In the genomic region with DNA sequence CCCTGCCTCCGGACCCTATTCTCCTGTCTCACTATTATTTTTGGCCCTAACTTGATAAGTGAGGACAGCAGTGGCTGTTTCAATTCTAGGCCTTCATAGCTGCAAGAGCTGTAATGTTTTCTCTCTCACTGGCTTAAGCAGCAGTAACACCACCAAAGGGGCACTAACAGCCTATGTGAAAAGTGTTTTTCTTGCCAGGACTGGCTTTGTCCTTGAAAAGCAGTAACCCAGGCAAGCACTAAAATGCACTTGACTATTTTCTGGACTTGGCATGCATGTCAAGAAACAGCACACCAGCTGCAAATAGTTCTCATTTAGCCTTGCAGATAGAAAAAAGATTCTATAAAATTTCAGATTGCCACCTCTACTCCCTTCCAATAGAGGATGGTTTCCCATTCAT, we compare ENCODE assay signal across 14 cellular contexts. TPM values are rescaled to one million over a fixed set of nuclear protein-coding genes. Genes with fewer than 3 reads are reported as not detected.
DNase-seq lines count a peak whose midpoint lies in the region; ATAC-seq lines count a peak whose summit lies in the region.
"Had no signal": no experiment of that assay in that cellular context is flagged by ENCODE, and none has a peak within 500 bp of the region (broad histone marks: within the 10 kb centered on the region; RNA-seq: fewer than 3 reads in every experiment).

No MANE protein-coding gene starts in this region.

- H3K4ac ChIP-seq in neuronal stem cell (ENCODE audit: low read length) = no peak overlapping the region

- no peak overlapping the region for H3K4me2 ChIP-seq in neuronal stem cell (ENCODE audit: insufficient read depth, low read length, poor library complexity, severe bottlenecking)
- H3K4me2 ChIP-seq: A549 had no signal

- H3K4me1 ChIP-seq in neuronal stem cell (ENCODE audit: control insufficient read depth in 2 of 2, insufficient read depth in 1 of 2, low read depth in 1 of 2, low read length in 2 of 2) = no peaks in the 10 kb centered on the region
- H3K4me1 ChIP-seq: A549 had no signal

- H4K8ac ChIP-seq in neuronal stem cell (ENCODE audit: low read depth, low read length) = no peak overlapping the region

- no peaks in the 10 kb centered on the region for H3K27me3 ChIP-seq in neuronal stem cell (ENCODE audit: control insufficient read depth in 3 of 3, insufficient read depth in 3 of 3, low read depth in 1 of 3, low read length in 3 of 3)

- ATAC-seq in GM21786 (IDR thresholded peaks at IDR 0.05; ENCODE audit: unreplicated experiment) (no peak), GM19395 (IDR thresholded peaks at IDR 0.05; ENCODE audit: unreplicated experiment) (no peak), GM21390 (IDR thresholded peaks at IDR 0.05; ENCODE audit: unreplicated experiment) (no peak)
- ATAC-seq: A549, GM12878 had no signal

- DNase-seq in Ammon's horn (ENCODE audit: low spot score) (peak; percentile 56), DMS79 (lab: John Stamatoyannopoulos, UW) (peak; percentile 30), neuronal stem cell (ENCODE audit: low spot score) (no peak)
- DNase-seq: CD8-positive, alpha-beta memory T cell; DMS53; HCEC 1CT; HFFc6 had no signal

- H2BK12ac ChIP-seq in neuronal stem cell (ENCODE audit: low read length) = no peak overlapping the region

- no peak overlapping the region for H3K18ac ChIP-seq in neuronal stem cell (ENCODE audit: low read length)

- no peaks in the 10 kb centered on the region for H3K79me1 ChIP-seq in neuronal stem cell (ENCODE audit: low read depth, low read length)

- H3K14ac ChIP-seq in neuronal stem cell (ENCODE audit: low read length) = no peak overlapping the region

- no peak overlapping the region for H4K91ac ChIP-seq in neuronal stem cell (ENCODE audit: low read depth, low read length, poor library complexity)

- H2BK5ac ChIP-seq in neuronal stem cell (ENCODE audit: low read length) = no peak overlapping the region

- no peak overlapping the region for H2BK15ac ChIP-seq in neuronal stem cell (ENCODE audit: low read length)

- H3K9me3 ChIP-seq in neuronal stem cell (replicated peaks in 1 of 2; ENCODE audit: control insufficient read depth in 2 of 2, insufficient read depth in 1 of 2, low read depth in 1 of 2, low read length in 2 of 2) = peaks cover 0 to 1% of the 10 kb centered on the region in 2 donors
- H3K9me3 ChIP-seq: A549 had no signal

- H2AK5ac ChIP-seq in neuronal stem cell (ENCODE audit: low read depth, low read length) = no peak overlapping the region

- no peaks in the 10 kb centered on the region for H3K36me3 ChIP-seq in neuronal stem cell (replicated peaks in 1 of 2; ENCODE audit: control insufficient read depth in 2 of 2, insufficient read depth in 2 of 2, low read length in 2 of 2)

- peak overlapping the region; percentile 23 for H2AFZ ChIP-seq in neuronal stem cell (ENCODE audit: low read length)

- no peak overlapping the region for H2BK120ac ChIP-seq in neuronal stem cell (ENCODE audit: low read depth, low read length)

- peak overlapping the region; percentile 24 for H3K27ac ChIP-seq in cingulate gyrus (ENCODE audit: low read depth, low read length)
- no peak overlapping the region for H3K27ac ChIP-seq in neuronal stem cell (replicated peaks; ENCODE audit: low read length)
- H3K27ac ChIP-seq: A549, HL-60 had no signal

- WGBS in neuronal stem cell (ENCODE audit: extremely low coverage in 2 of 2, insufficient read length in 2 of 2, insufficient replicate concordance in 1 of 2), 2 donors = no CpG with 5 or more reads among the region's 1 CpG

- no peak overlapping the region for H3K4me3 ChIP-seq in neuronal stem cell (ENCODE audit: low read length in 2 of 2)
- H3K4me3 ChIP-seq: A549, GM12878 had no signal

- no peak overlapping the region for H3K23ac ChIP-seq in neuronal stem cell (ENCODE audit: low read depth, low read length, poor library complexity)

- H3K9ac ChIP-seq in neuronal stem cell (ENCODE audit: low read depth, low read length, poor library complexity) = no peak overlapping the region

RNA-seq across cellular contexts. Expression of a gene that starts 9.3 kb away (rescaled TPM):
- 9.7 TPM for polyA plus RNA-seq in neuronal stem cell (2013, experiment 1 of 2)
- polyA plus RNA-seq in neuronal stem cell (2013, experiment 2 of 2) = 9.9 TPM

RNA-seq across cellular contexts. Expression of a gene that starts 44.4 kb away (rescaled TPM):
- polyA plus RNA-seq in neuronal stem cell (2013, experiment 1 of 2) = 10.4 TPM
- 10.2 TPM for polyA plus RNA-seq in neuronal stem cell (2013, experiment 2 of 2)
